8 cellular contexts compared by ENCODE assay signal in genomic region chr3:58414538-58415197, GRCh38. TPM values are rescaled to one million over a fixed set of nuclear protein-coding genes. Genes with fewer than 3 reads are reported as not detected.
DNase-seq lines count a peak whose midpoint lies in the region; ATAC-seq and TF ChIP-seq lines count a peak whose summit lies in the region.

No MANE protein-coding gene starts in this region.

- no peak for ATAC-seq in GM21447 (IDR thresholded peaks at IDR 0.05; ENCODE audit: unreplicated experiment)

- no peaks in the 10 kb centered on the region for H3K27me3 ChIP-seq in brain microvascular endothelial cell (replicated peaks)

- no peak overlapping the region for H3K27ac ChIP-seq in brain microvascular endothelial cell

- TF ChIP-seq CTCF in brain microvascular endothelial cell (IDR thresholded peaks at IDR 0.05; ENCODE audit: low read depth, low read length, missing control alignments) = peak; percentile 80

- in situ Hi-C loops in brain microvascular endothelial cell (cut with HindIII; ENCODE audit: low pct_ligation_motif_present, low sequenced_read_pairs) = no loop called here

- no peak overlapping the region for H3K4me3 ChIP-seq in brain microvascular endothelial cell (ENCODE audit: low read depth, low read length)

- DNase-seq in NCI-H2107 treated with DMSO at 0.1 percent for 48 hours (lab: John Stamatoyannopoulos, UW; ENCODE audit: unreplicated experiment) = peak; percentile 38
- DNase-seq in NCI-H2107 (lab: John Stamatoyannopoulos, UW) = no peak
- DNase-seq in LHCN-M2 (ENCODE audit: low read depth) = peak; percentile 72
- peak; percentile 41 for DNase-seq in SKM-1 treated with dmso at 0.1 percent for 144 hours (lab: John Stamatoyannopoulos, UW; ENCODE audit: unreplicated experiment)
- DNase-seq in brain microvascular endothelial cell = peak; percentile 70
- peak; percentile 65 for DNase-seq in iris pigment epithelial cell (ENCODE audit: low read depth)
- peak; percentile 37 to 57 for DNase-seq in stimulated activated CD4-positive, alpha-beta T cell treated with anti-CD3 and anti-CD28 coated beads, Interleukin-2, amount 100 ng/mL, for 24 hours

- peaks cover 12% of the 10 kb centered on the region for H3K36me3 ChIP-seq in brain microvascular endothelial cell (replicated peaks)

RNA-seq across cellular contexts. Expression of gene PDHB, which starts 19.0 kb away (rescaled TPM):
- total RNA-seq in LHCN-M2 (2014; rRNA removed) = 111 and 150 TPM in 2 replicates
- 95.0 TPM for polyA plus RNA-seq in LHCN-M2 (2012)
